8 cellular contexts compared by ENCODE assay signal in genomic region chr2:101328474-101329007, GRCh38. TPM values are rescaled to one million over a fixed set of nuclear protein-coding genes. Genes with fewer than 3 reads are reported as not detected.
DNase-seq lines count a peak whose midpoint lies in the region; ATAC-seq, FAIRE-seq and TF ChIP-seq lines count a peak whose summit lies in the region.
"Had no signal": no experiment of that assay in that cellular context is flagged by ENCODE, and none has a peak within 500 bp of the region (broad histone marks: within the 10 kb centered on the region; RNA-seq: fewer than 3 reads in every experiment).

No MANE protein-coding gene starts in this region.

- TF ChIP-seq POLR2A in GM12892 (IDR thresholded peaks at IDR 0.05; ENCODE audit: low read depth, low read length), result no peak

- H3K36me3 Mint-ChIP-seq in MCF 10A (ENCODE audit: insufficient read depth, unreplicated experiment), result peaks cover 3% of the 10 kb centered on the region
- H3K36me3 Mint-ChIP-seq in naive thymus-derived CD8-positive, alpha-beta T cell, result no peaks in the 10 kb centered on the region

- H3K4me3 Mint-ChIP-seq in MCF 10A (ENCODE audit: unreplicated experiment), result no peak overlapping the region
- H3K4me3 Mint-ChIP-seq in naive thymus-derived CD8-positive, alpha-beta T cell, result no peak overlapping the region

- no peak for FAIRE-seq in GM12892 (lab: Jason Lieb, UNC)

- H3K27ac Mint-ChIP-seq in MCF 10A (ENCODE audit: low read depth, unreplicated experiment), result no peak overlapping the region
- H3K27ac Mint-ChIP-seq in naive thymus-derived CD8-positive, alpha-beta T cell, result no peak overlapping the region

- BruUV-seq in MCF 10A (replicated peaks; lab: Mats Ljungman, UMichigan), result no TSS peak

- H3K4me3 ChIP-seq in LNCaP clone FGC (ENCODE audit: low read depth, low read length), result peak overlapping the region; percentile 22
- H3K4me3 ChIP-seq: SK-N-MC had no signal

- DNase-seq in LNCaP clone FGC (ENCODE audit: low read depth) (no peak), MCF 10A (ENCODE audit: unreplicated experiment) (peak; percentile 16), GM12892 (ENCODE audit: insufficient read length) (no peak)
- DNase-seq in naive thymus-derived CD8-positive, alpha-beta T cell, result peak in 4 of 10 donors; percentile 47 to 80 (median 72)

- no peaks in the 10 kb centered on the region for H3K27me3 Mint-ChIP-seq in MCF 10A (ENCODE audit: insufficient read depth, unreplicated experiment)
- no peaks in the 10 kb centered on the region for H3K27me3 Mint-ChIP-seq in naive thymus-derived CD8-positive, alpha-beta T cell

- CTCF ChIA-PET in MCF 10A (lab: Yijun Ruan, JAX), result interaction anchor here (0.6 to 1.2 kb wide), 2 partner anchors 14 to 659 kb away, joined by 3 read pairs; no protein-coding TSS in a partner anchor

- TF ChIP-seq CTCF in LNCaP clone FGC (IDR thresholded peaks at IDR 0.05; ENCODE audit: control insufficient read depth, extremely low read depth, insufficient read depth), result no peak
- no peak for TF ChIP-seq CTCF in MCF 10A (IDR thresholded peaks at IDR 0.05; ENCODE audit: unreplicated experiment)

- no peaks in the 10 kb centered on the region for H3K9me3 Mint-ChIP-seq in MCF 10A (ENCODE audit: unreplicated experiment)
- peaks cover 0 to 3% (median 0%) of the 10 kb centered on the region in 9 donors for H3K9me3 Mint-ChIP-seq in naive thymus-derived CD8-positive, alpha-beta T cell

- no peaks in the 10 kb centered on the region for H3K4me1 Mint-ChIP-seq in MCF 10A (ENCODE audit: insufficient read depth, unreplicated experiment)
- peaks cover 19 to 31% (median 21%) of the 10 kb centered on the region in 4 donors for H3K4me1 Mint-ChIP-seq in naive thymus-derived CD8-positive, alpha-beta T cell

- ATAC-seq in GM19043 (IDR thresholded peaks at IDR 0.05; ENCODE audit: low read depth, unreplicated experiment), result peak; percentile 63
- peak; percentile 72 to 91 for ATAC-seq in naive thymus-derived CD8-positive, alpha-beta T cell
- ATAC-seq in HG02852 (IDR thresholded peaks at IDR 0.05; ENCODE audit: unreplicated experiment), result no peak
- no peak for ATAC-seq in GM18519 (IDR thresholded peaks at IDR 0.05; ENCODE audit: low FRiP score, unreplicated experiment)

- POLR2A ChIA-PET in MCF 10A (lab: Yijun Ruan, JAX), result interaction anchor here (0.5 to 1.5 kb wide), 3 partner anchors 20 to 60 kb away, joined by 3 to 7 read pairs (median 3); partner anchors contain the start of gene RNF149
- POLR2A ChIA-PET in naive thymus-derived CD8-positive, alpha-beta T cell (lab: Charles Lee), result interaction anchor here (0.7 to 5.9 kb wide), 8 partner anchors 13 to 52 kb away, joined by 3 to 94 read pairs (median 3); partner anchors contain the start of gene RNF149

- intact Hi-C loops in MCF 10A (cut with micrococcal nuclease), result no loop called here

RNA-seq across cellular contexts. Expression of gene RNF149, which starts 20.0 kb away (rescaled TPM):
- total RNA-seq in MCF 10A (2022), result 34.7 and 34.8 TPM in 2 replicates
- total RNA-seq in naive thymus-derived CD8-positive, alpha-beta T cell, result 100 to 1,000 TPM; 108 to 114 TPM
- polyA plus RNA-seq in naive thymus-derived CD8-positive, alpha-beta T cell, result 10 to 100 TPM; 36.6 to 41.6 (median 39.0) TPM
- 17.3 TPM for polyA plus RNA-seq in GM12892 (2012; ENCODE audit: missing spikeins)

RNA-seq across cellular contexts. Expression of gene CREG2, which starts 58.8 kb away (rescaled TPM):
- not detected in 2 replicates for total RNA-seq in MCF 10A (2022)
- not detected for total RNA-seq in naive thymus-derived CD8-positive, alpha-beta T cell
- not detected for polyA plus RNA-seq in naive thymus-derived CD8-positive, alpha-beta T cell
- polyA plus RNA-seq in GM12892 (2012; ENCODE audit: missing spikeins), result not detected

Comparison
In these comparisons a context has a peak if more than half of its experiments do, and no peak if none do; other contexts are left out.
1. ATAC-seq: peak in GM19043 (single experiment) and naive thymus-derived CD8-positive, alpha-beta T cell (2 of 2); none in HG02852 (single experiment) and GM18519 (single experiment).